ENCODE assay signal across 1 cellular context in genomic region chr7:73719806-73720169, GRCh38.
TF ChIP-seq lines count a peak whose summit lies in the region.

No MANE protein-coding gene starts in this region.

TF ChIP-seq in H1, 55 proteins besides CTCF, POLR2A, EP300 and RAD21:
- TF ChIP-seq BCL11A (IDR thresholded peaks at IDR 0.05; ENCODE audit: low read depth in 2 of 2, low read length in 2 of 2) (no peak), HDAC6 (IDR thresholded peaks at IDR 0.05; ENCODE audit: low read depth, low read length) (no peak), E2F6 (IDR thresholded peaks at IDR 0.05) (no peak), CEBPB (IDR thresholded peaks at IDR 0.05; ENCODE audit: low read depth, low read length) (0 out of 2 replicates have a peak, but pooled peaks have one; percentile 49)
